ENCODE assay signal across 11 cellular contexts in the genomic region with DNA sequence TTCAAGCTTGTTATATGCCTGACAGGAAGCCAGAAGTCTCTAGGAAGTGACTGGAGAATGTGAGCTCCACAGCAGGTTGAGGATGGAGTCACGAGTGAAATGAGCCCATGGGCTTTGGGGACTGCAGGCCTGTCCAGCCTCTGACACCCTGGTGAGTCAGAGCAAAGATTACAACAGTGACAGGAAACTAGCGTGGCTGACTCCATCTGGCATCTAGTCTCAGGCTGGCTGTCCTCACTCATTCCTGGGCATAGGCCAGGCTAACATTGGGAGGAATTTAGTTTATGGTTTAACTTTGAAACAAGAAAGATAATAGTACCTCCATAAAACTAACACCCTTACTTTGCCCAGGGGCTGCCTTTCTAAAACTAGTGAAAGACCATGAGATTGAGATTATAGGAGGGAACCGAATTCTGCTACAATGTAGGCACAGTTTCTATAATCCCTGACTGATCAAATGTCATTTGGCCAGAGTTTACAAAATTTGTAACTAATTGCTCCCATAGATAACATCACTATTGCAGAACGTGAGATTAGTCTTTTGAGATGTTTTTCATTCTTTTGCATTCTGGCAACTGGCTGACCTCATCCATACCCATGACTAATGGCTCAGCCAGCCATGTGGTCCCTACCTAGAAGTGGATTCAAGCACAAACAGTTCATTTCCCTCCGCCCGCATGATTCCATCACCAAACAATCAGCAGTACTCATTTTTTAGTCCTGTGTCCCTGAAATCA. TPM values are rescaled to one million over a fixed set of nuclear protein-coding genes. Genes with fewer than 3 reads are reported as not detected.
A peak's percentile ranks its signal among the peaks of the same experiment; 100 is the strongest.
DNase-seq lines count a peak whose midpoint lies in the region; ATAC-seq and TF ChIP-seq lines count a peak whose summit lies in the region.
"Had no signal": no experiment of that assay in that cellular context is flagged by ENCODE, and none has a peak within 500 bp of the region (broad histone marks: within the 10 kb centered on the region; RNA-seq: fewer than 3 reads in every experiment).

No MANE protein-coding gene starts in this region.

- in situ Hi-C loops in Caki2 (cut with HindIII; ENCODE audit: low pct_unique_long_range_greater_than_20kb, low sequenced_read_pairs), result no loop called here

- H3K9me3 Mint-ChIP-seq in osteocyte (ENCODE audit: unreplicated experiment), result peaks cover 15% of the 10 kb centered on the region

- TF ChIP-seq CTCF in epithelial cell of proximal tubule (conservative IDR thresholded peaks at IDR 0.05; ENCODE audit: low read depth, low read length) (no peak), osteocyte (IDR thresholded peaks at IDR 0.05) (no peak)

- DNase-seq in Caki2 (ENCODE audit: low read depth), result peak; percentile 90
- peak; percentile 93 for DNase-seq in RPMI7951 (ENCODE audit: low read depth)
- DNase-seq in epithelial cell of proximal tubule (ENCODE audit: low read depth), result peak; percentile 96
- DNase-seq in osteocyte (ENCODE audit: extremely low spot score, unreplicated experiment), result no peak
- no peak for DNase-seq in NCI-H345 treated with DMSO at 0.1 percent for 48 hours (lab: John Stamatoyannopoulos, UW; ENCODE audit: unreplicated experiment)
- no peak for DNase-seq in NCI-H2107 treated with DMSO at 0.1 percent for 48 hours (lab: John Stamatoyannopoulos, UW; ENCODE audit: unreplicated experiment)
- DNase-seq in activated naive CD4-positive, alpha-beta T cell treated with Interleukin-2 at 50 U/mL for 16 hours, result no peak
- DNase-seq: activated CD4-positive, alpha-beta T cell treated with anti-CD3 and anti-CD28 coated beads for 48 hours; cortex of kidney; NCI-H748 treated with DMSO at 0.1 percent for 48 hours had no signal

- no peak for ATAC-seq in GM21390 (IDR thresholded peaks at IDR 0.05; ENCODE audit: unreplicated experiment)

- H3K27ac Mint-ChIP-seq in osteocyte (ENCODE audit: unreplicated experiment), result peak overlapping the region; percentile 34

- no peak overlapping the region for H3K4me3 ChIP-seq in epithelial cell of proximal tubule (ENCODE audit: low read depth, low read length)

- no peak overlapping the region for H3K4me3 Mint-ChIP-seq in osteocyte (ENCODE audit: unreplicated experiment)

- H3K4me1 Mint-ChIP-seq in osteocyte (ENCODE audit: unreplicated experiment), result peaks cover 4% of the 10 kb centered on the region

- H3K27me3 Mint-ChIP-seq in osteocyte (ENCODE audit: unreplicated experiment), result no peaks in the 10 kb centered on the region

- H3K36me3 Mint-ChIP-seq in osteocyte (ENCODE audit: unreplicated experiment), result no peaks in the 10 kb centered on the region

RNA-seq across cellular contexts. Expression of gene PSG1, which starts 28.4 kb away (rescaled TPM):
- total RNA-seq in Caki2 (2014; rRNA removed; shearing (Covaris generic); ENCODE audit: low replicate concordance), result not detected in 2 replicates
- total RNA-seq in RPMI7951 (2014; rRNA removed; shearing (Covaris generic)), result 0.24 TPM in 1 of 2 replicates, not detected in the other
- 0.06 TPM in 1 of 2 replicates, not detected in the other for total RNA-seq in epithelial cell of proximal tubule
- not detected in 2 replicates for total RNA-seq in osteocyte

Comparison
In these comparisons a context has a peak if more than half of its experiments do, and no peak if none do; other contexts are left out.
1. DNase-seq: peak in Caki2 (single experiment), RPMI7951 (single experiment) and epithelial cell of proximal tubule (single experiment); none in osteocyte (single experiment), NCI-H345 treated with DMSO at 0.1 percent for 48 hours (single experiment), NCI-H2107 treated with DMSO at 0.1 percent for 48 hours (single experiment) and activated naive CD4-positive, alpha-beta T cell treated with Interleukin-2 at 50 U/mL for 16 hours (single experiment).